8 cellular contexts compared by ENCODE assay signal in the genomic region with DNA sequence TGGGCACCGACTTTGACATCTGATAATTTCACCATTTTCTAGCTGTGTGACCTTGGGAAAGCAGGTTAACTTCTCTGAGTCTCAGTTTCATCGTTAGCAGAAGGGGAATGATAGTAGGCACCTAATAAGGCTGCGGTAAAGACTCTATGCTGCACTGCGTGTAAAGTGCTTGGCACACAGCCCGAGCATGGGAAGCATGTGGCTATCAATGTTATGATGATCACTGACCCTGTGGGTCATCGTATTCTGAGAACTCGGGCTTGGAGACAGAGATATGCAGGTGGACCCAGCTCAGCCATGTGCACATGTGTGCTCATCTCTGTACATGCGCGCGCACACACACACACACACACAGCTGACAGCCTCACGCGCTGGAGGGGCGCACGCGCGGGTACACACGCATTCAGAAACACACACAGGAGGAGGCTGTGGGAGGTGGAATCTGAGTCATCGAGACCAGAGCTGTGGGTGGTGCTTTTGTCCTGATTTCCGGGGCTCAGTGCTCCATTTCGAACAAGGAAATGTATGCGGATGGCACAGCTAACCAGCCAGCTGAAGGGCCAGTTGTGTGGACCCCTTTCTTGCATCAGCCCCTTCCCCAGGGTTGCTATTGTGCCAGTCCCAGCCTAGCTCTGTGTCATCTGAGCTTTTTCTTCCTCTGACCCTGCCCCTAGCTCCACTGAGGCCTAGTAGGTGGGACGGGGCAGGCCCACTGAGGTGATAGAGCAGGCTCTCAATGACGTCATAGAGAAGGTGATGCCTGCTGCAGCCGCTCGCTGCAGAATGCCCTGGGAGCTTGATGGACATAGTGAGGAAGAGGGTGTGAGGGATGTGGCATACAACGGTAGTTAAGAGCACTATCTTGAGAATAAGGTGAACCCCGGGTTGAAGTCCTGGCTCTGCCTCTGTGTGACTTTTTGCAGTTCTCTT. TPM values are rescaled to one million over a fixed set of nuclear protein-coding genes. Genes with fewer than 3 reads are reported as not detected.
DNase-seq lines count a peak whose midpoint lies in the region; ATAC-seq and TF ChIP-seq lines count a peak whose summit lies in the region.

No MANE protein-coding gene starts in this region.

- intact Hi-C loops in CD4-positive, alpha-beta memory T cell (cut with micrococcal nuclease), result loop anchor here (1.0 to 2.0 kb wide), 9 partner anchors 9 to 1006 kb away; partner anchors contain the start of gene DELE1
- intact Hi-C loops in left ventricle myocardium inferior (cut with micrococcal nuclease), result loop anchor here (10.0 kb wide), 1 partner anchor 452 kb away; no protein-coding TSS in a partner anchor

- no peak for TF ChIP-seq POLR2A in upper lobe of left lung (IDR thresholded peaks at IDR 0.05)

- peaks cover 12% of the 10 kb centered on the region for H3F3A ChIP-seq in neural progenitor cell (ENCODE audit: low read depth)

- no peak for TF ChIP-seq EP300 in upper lobe of left lung (IDR thresholded peaks at IDR 0.05)

- no peaks in the 10 kb centered on the region for H3K27me3 ChIP-seq in CD4-positive, alpha-beta memory T cell (ENCODE audit: insufficient read depth, low read length)
- H3K27me3 ChIP-seq in neural progenitor cell (peaks cover 22% of the 10 kb centered on the region), left ventricle myocardium inferior (ENCODE audit: low read depth) (peaks cover 5% of the 10 kb centered on the region), upper lobe of left lung (no peaks in the 10 kb centered on the region)

- no peaks in the 10 kb centered on the region for H4K20me1 ChIP-seq in neural progenitor cell (ENCODE audit: low read depth)

- no peaks in the 10 kb centered on the region for H3K36me3 ChIP-seq in CD4-positive, alpha-beta memory T cell (ENCODE audit: insufficient read depth, low read length)
- H3K36me3 ChIP-seq in neural progenitor cell (no peaks in the 10 kb centered on the region), left ventricle myocardium inferior (no peaks in the 10 kb centered on the region), upper lobe of left lung (no peaks in the 10 kb centered on the region)

- no peaks in the 10 kb centered on the region for H3K36me3 Mint-ChIP-seq in CD4-positive, alpha-beta memory T cell
- H3K36me3 Mint-ChIP-seq in T-helper 1 cell treated with Interleukin-12 subunit alpha and Interleukin-12 subunit beta and Interleukin-4 antibody, amounts not matched to agents 30 μg/mL and 1 μg/mL, for 36 hours (ENCODE audit: low read depth), result no peaks in the 10 kb centered on the region
- H3K36me3 Mint-ChIP-seq in activated naive CD4-positive, alpha-beta T cell treated with anti-CD3 and anti-CD28 coated beads, Interleukin-2, amount 50 U/mL, for 72 hours, result no peaks in the 10 kb centered on the region
- no peaks in the 10 kb centered on the region for H3K36me3 Mint-ChIP-seq in neural progenitor cell

- H3K4me1 Mint-ChIP-seq in CD4-positive, alpha-beta memory T cell, result peaks cover 20 to 31% (median 24%) of the 10 kb centered on the region in 4 donors
- H3K4me1 Mint-ChIP-seq in T-helper 1 cell treated with Interleukin-12 subunit alpha and Interleukin-12 subunit beta and Interleukin-4 antibody, amounts not matched to agents 30 μg/mL and 1 μg/mL, for 36 hours (ENCODE audit: low read depth), result peaks cover 20% of the 10 kb centered on the region
- H3K4me1 Mint-ChIP-seq in neural progenitor cell, result peaks cover 20% of the 10 kb centered on the region

- POLR2A ChIA-PET in CD4-positive, alpha-beta memory T cell (lab: Charles Lee; ENCODE audit: partially characterized antibody), result interaction anchor here (0.6 to 3.8 kb wide), 22 partner anchors 9 to 675 kb away, joined by 3 to 103 read pairs (median 7); partner anchors contain the start of genes ARAP3, DELE1, DIAPH1 and FCHSD1

- no peaks in the 10 kb centered on the region for H3K9me3 ChIP-seq in CD4-positive, alpha-beta memory T cell (ENCODE audit: control insufficient read depth in 1 of 2, low read length in 2 of 2)
- H3K9me3 ChIP-seq in neural progenitor cell (ENCODE audit: low read depth) (no peaks in the 10 kb centered on the region), left ventricle myocardium inferior (replicated peaks) (no peaks in the 10 kb centered on the region), upper lobe of left lung (no peaks in the 10 kb centered on the region)

- CTCF ChIA-PET in CD4-positive, alpha-beta memory T cell (lab: Charles Lee; ENCODE audit: partially characterized antibody), result interaction anchor here (0.8 to 9.2 kb wide), 42 partner anchors 9 to 1020 kb away, joined by 3 to 250 read pairs (median 9); partner anchors contain the start of genes ARAP3, DELE1, FCHSD1 and GNPDA1

- H3K4me3 ChIP-seq in CD4-positive, alpha-beta memory T cell (ENCODE audit: low read length in 2 of 2), result peak overlapping the region in 1 of 2 donors; percentile 33
- H3K4me3 ChIP-seq in neural progenitor cell, result no peak overlapping the region
- no peak overlapping the region for H3K4me3 ChIP-seq in left ventricle myocardium inferior
- no peak overlapping the region for H3K4me3 ChIP-seq in upper lobe of left lung

- H3K4me3 Mint-ChIP-seq in CD4-positive, alpha-beta memory T cell, result peak overlapping the region; percentile 72 to 89 (median 80)
- peak overlapping the region; percentile 86 for H3K4me3 Mint-ChIP-seq in T-helper 1 cell treated with Interleukin-12 subunit alpha and Interleukin-12 subunit beta and Interleukin-4 antibody, amounts not matched to agents 30 μg/mL and 1 μg/mL, for 36 hours
- peak overlapping the region; percentile 83 for H3K4me3 Mint-ChIP-seq in neural progenitor cell

- peak overlapping the region; percentile 83 for H3K4me2 ChIP-seq in neural progenitor cell

- H3K4me1 ChIP-seq in CD4-positive, alpha-beta memory T cell (ENCODE audit: insufficient read depth, low read length), result peaks cover 22% of the 10 kb centered on the region
- H3K4me1 ChIP-seq in neural progenitor cell (peaks cover 16% of the 10 kb centered on the region), left ventricle myocardium inferior (peaks cover 25% of the 10 kb centered on the region), upper lobe of left lung (peaks cover 6 to 12% (median 9%) of the 10 kb centered on the region in 4 donors)

- H3K27ac Mint-ChIP-seq in CD4-positive, alpha-beta memory T cell, result peak overlapping the region; percentile 82 to 90 (median 88)
- peak overlapping the region; percentile 76 for H3K27ac Mint-ChIP-seq in T-helper 1 cell treated with Interleukin-12 subunit alpha and Interleukin-12 subunit beta and Interleukin-4 antibody, amounts not matched to agents 30 μg/mL and 1 μg/mL, for 36 hours
- H3K27ac Mint-ChIP-seq in activated naive CD4-positive, alpha-beta T cell treated with anti-CD3 and anti-CD28 coated beads, Interleukin-2, amount 50 U/mL, for 72 hours, result peak overlapping the region; percentile 49 to 69
- peak overlapping the region; percentile 67 for H3K27ac Mint-ChIP-seq in neural progenitor cell

- TF ChIP-seq CTCF in neural progenitor cell (IDR thresholded peaks at IDR 0.05) (no peak), left ventricle myocardium inferior (IDR thresholded peaks at IDR 0.05; ENCODE audit: borderline replicate concordance) (no peak), upper lobe of left lung (IDR thresholded peaks at IDR 0.05) (no peak)

- H3K9me3 Mint-ChIP-seq in CD4-positive, alpha-beta memory T cell, result no peaks in the 10 kb centered on the region
- H3K9me3 Mint-ChIP-seq in T-helper 1 cell treated with Interleukin-12 subunit alpha and Interleukin-12 subunit beta and Interleukin-4 antibody, amounts not matched to agents 30 μg/mL and 1 μg/mL, for 36 hours, result no peaks in the 10 kb centered on the region
- H3K9me3 Mint-ChIP-seq in activated naive CD4-positive, alpha-beta T cell treated with anti-CD3 and anti-CD28 coated beads, Interleukin-2, amount 50 U/mL, for 72 hours, result no peaks in the 10 kb centered on the region
- H3K9me3 Mint-ChIP-seq in neural progenitor cell, result no peaks in the 10 kb centered on the region

- H3K27ac ChIP-seq in CD4-positive, alpha-beta memory T cell (ENCODE audit: low read depth, low read length), result no peak overlapping the region
- no peak overlapping the region for H3K27ac ChIP-seq in neural progenitor cell
- no peak overlapping the region for H3K27ac ChIP-seq in left ventricle myocardium inferior (replicated peaks)
- H3K27ac ChIP-seq in upper lobe of left lung, result no peak overlapping the region

- no peak overlapping the region for H3K9ac ChIP-seq in neural progenitor cell

- no peaks in the 10 kb centered on the region for H3K79me2 ChIP-seq in neural progenitor cell (ENCODE audit: low read depth)

- H3K27me3 Mint-ChIP-seq in CD4-positive, alpha-beta memory T cell, result peaks cover 5% of the 10 kb centered on the region in 2 donors
- H3K27me3 Mint-ChIP-seq in T-helper 1 cell treated with Interleukin-12 subunit alpha and Interleukin-12 subunit beta and Interleukin-4 antibody, amounts not matched to agents 30 μg/mL and 1 μg/mL, for 36 hours (ENCODE audit: low read depth), result peaks cover 27% of the 10 kb centered on the region
- peaks cover 17% of the 10 kb centered on the region for H3K27me3 Mint-ChIP-seq in neural progenitor cell (ENCODE audit: insufficient read depth, low read depth)

- ATAC-seq in activated naive CD4-positive, alpha-beta T cell treated with anti-CD3 and anti-CD28 coated beads, Interleukin-2, amount 50 U/mL, for 72 hours, result peak; percentile 88 to 91
- no peak for ATAC-seq in HG03460 (IDR thresholded peaks at IDR 0.05; ENCODE audit: unreplicated experiment)
- no peak for ATAC-seq in HG02798 (IDR thresholded peaks at IDR 0.05; ENCODE audit: poor library complexity, unreplicated experiment)
- ATAC-seq in upper lobe of left lung (ENCODE audit: low FRiP score in 2 of 2), result no peak

- 75 to 78% methylated on average over 26 to 27 of the region's 27 CpGs for WGBS in upper lobe of left lung, 2 donors

- no peak overlapping the region for H2AFZ ChIP-seq in neural progenitor cell (replicated peaks)

- peak; percentile 67 to 91 (median 76) for DNase-seq in CD4-positive, alpha-beta memory T cell
- DNase-seq in activated naive CD4-positive, alpha-beta T cell treated with anti-CD3 and anti-CD28 coated beads, Interleukin-2, amount 50 U/mL, for 72 hours (ENCODE audit: low spot score in 2 of 2), result peak; percentile 71 to 72
- DNase-seq in neural progenitor cell (ENCODE audit: low spot score), result peak; percentile 29
- DNase-seq in left ventricle myocardium inferior, result no peak
- no peak for DNase-seq in upper lobe of left lung

RNA-seq across cellular contexts. Expression of gene ARAP3, which starts 11.2 kb away (rescaled TPM):
- 10 to 100 TPM; 14.7 to 16.4 TPM for total RNA-seq in CD4-positive, alpha-beta memory T cell
- polyA plus RNA-seq in CD4-positive, alpha-beta memory T cell, result under 1 TPM in 1 of 2 donors, not detected in 1; 0.73 TPM
- total RNA-seq in activated naive CD4-positive, alpha-beta T cell treated with anti-CD3 and anti-CD28 coated beads, Interleukin-2, amount 50 U/mL, for 72 hours, result 1 to 10 TPM; 2.7 to 8.3 TPM
- total RNA-seq in neural progenitor cell (ENCODE audit: low replicate concordance) (7.6 and 17.0 TPM in 2 replicates), left ventricle myocardium inferior (15.2 TPM), upper lobe of left lung (10 to 100 TPM; 10.1 to 43.0 (median 27.7) TPM)

RNA-seq across cellular contexts. Expression of gene FCHSD1, which starts 42.0 kb away (rescaled TPM):
- 100 to 1,000 TPM; 106 to 110 TPM for total RNA-seq in CD4-positive, alpha-beta memory T cell
- 1 to 10 TPM; 7.1 to 9.9 TPM for polyA plus RNA-seq in CD4-positive, alpha-beta memory T cell
- total RNA-seq in activated naive CD4-positive, alpha-beta T cell treated with anti-CD3 and anti-CD28 coated beads, Interleukin-2, amount 50 U/mL, for 72 hours, result 10 to 100 TPM; 44.9 to 62.9 TPM
- total RNA-seq in neural progenitor cell (ENCODE audit: low replicate concordance) (8.7 and 17.6 TPM in 2 replicates), left ventricle myocardium inferior (4.7 TPM), upper lobe of left lung (100 to 1,000 TPM in 1 of 6 donors, 10 to 100 TPM in 5; 10.2 to 106 (median 32.7) TPM)

RNA-seq across cellular contexts. Expression of gene RELL2, which starts 56.4 kb away (rescaled TPM):
- total RNA-seq in CD4-positive, alpha-beta memory T cell, result 10 to 100 TPM; 20.4 to 21.3 TPM
- 1 to 10 TPM; 3.0 to 5.4 TPM for polyA plus RNA-seq in CD4-positive, alpha-beta memory T cell
- total RNA-seq in activated naive CD4-positive, alpha-beta T cell treated with anti-CD3 and anti-CD28 coated beads, Interleukin-2, amount 50 U/mL, for 72 hours, result 10 to 100 TPM; 22.2 to 34.2 TPM
- total RNA-seq in neural progenitor cell (ENCODE audit: low replicate concordance), result 0.30 and 3.9 TPM in 2 replicates
- 1.0 TPM for total RNA-seq in left ventricle myocardium inferior
- 1 to 10 TPM; 2.6 to 9.4 (median 6.5) TPM for total RNA-seq in upper lobe of left lung

RNA-seq across cellular contexts. Expression of gene HDAC3, which starts 56.5 kb away (rescaled TPM):
- total RNA-seq in CD4-positive, alpha-beta memory T cell, result 10 to 100 TPM; 85.1 to 91.0 TPM
- polyA plus RNA-seq in CD4-positive, alpha-beta memory T cell, result 100 to 1,000 TPM in 1 of 2 donors, 10 to 100 TPM in 1; 92.8 to 137 TPM
- total RNA-seq in activated naive CD4-positive, alpha-beta T cell treated with anti-CD3 and anti-CD28 coated beads, Interleukin-2, amount 50 U/mL, for 72 hours, result 100 to 1,000 TPM in 1 of 2 donors, 10 to 100 TPM in 1; 70.7 to 110 TPM
- 57.3 and 83.2 TPM in 2 replicates for total RNA-seq in neural progenitor cell (ENCODE audit: low replicate concordance)
- 27.4 TPM for total RNA-seq in left ventricle myocardium inferior
- total RNA-seq in upper lobe of left lung, result 10 to 100 TPM; 37.2 to 76.5 (median 47.6) TPM

Comparison
In these comparisons a context has a peak if more than half of its experiments do, and no peak if none do; other contexts are left out.
1. DNase-seq: peak in CD4-positive, alpha-beta memory T cell (5 of 5), activated naive CD4-positive, alpha-beta T cell treated with anti-CD3 and anti-CD28 coated beads, Interleukin-2, amount 50 U/mL, for 72 hours (2 of 2) and neural progenitor cell (single experiment); none in left ventricle myocardium inferior (single experiment) and upper lobe of left lung (0 of 2).
2. ATAC-seq: peak in activated naive CD4-positive, alpha-beta T cell treated with anti-CD3 and anti-CD28 coated beads, Interleukin-2, amount 50 U/mL, for 72 hours (2 of 2); none in HG03460 (single experiment), HG02798 (single experiment) and upper lobe of left lung (0 of 2).
3. Peak in every context shown above with its lines, with median percentiles within 50 percentile points of each other: H3K27ac Mint-ChIP-seq and H3K4me3 Mint-ChIP-seq.